ENCODE assay signal across 28 cellular contexts in the genomic region with DNA sequence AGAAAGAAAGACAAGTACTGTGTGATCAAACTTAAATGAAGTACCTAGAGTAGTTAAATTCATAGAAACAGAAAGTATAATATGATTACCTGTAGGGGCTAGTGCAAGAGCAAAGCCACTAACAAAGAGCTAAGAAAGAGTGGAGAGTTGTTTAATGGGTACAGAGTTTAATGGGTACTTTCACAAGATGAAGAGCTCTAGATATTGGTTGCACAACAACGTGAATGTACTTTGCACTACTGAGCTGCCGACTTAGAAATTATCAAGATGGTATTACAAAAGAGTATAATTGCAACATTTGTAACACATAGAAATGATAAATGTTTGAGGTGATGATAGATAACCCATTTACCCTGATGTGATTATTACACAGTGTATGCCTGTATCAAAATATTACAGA.
"Had no signal": no experiment of that assay in that cellular context is flagged by ENCODE, and none has a peak within 500 bp of the region (broad histone marks: within the 10 kb centered on the region; RNA-seq: fewer than 3 reads in every experiment).

No MANE protein-coding gene starts in this region.

- DNase-seq: activated CD4-positive, alpha-beta memory T cell treated with anti-CD3 and anti-CD28 coated beads, Interleukin-2, amount 10 ng/mL, durations not matched to agents 7 days and 5 days; activated CD4-positive, alpha-beta T cell treated with anti-CD3 and anti-CD28 coated beads for 1 hour; activated CD4-positive, alpha-beta T cell treated with anti-CD3 and anti-CD28 coated beads, Interleukin-2, amount 10 ng/mL, durations not matched to agents 7 days and 5 days; activated naive CD8-positive, alpha-beta T cell treated with anti-CD3 and anti-CD28 coated beads, Interleukin-2, amount 50 U/mL, for 24 hours; activated T-cell treated with anti-CD3 and anti-CD28 coated beads, Interleukin-2, amount 50 U/mL, for 48 hours; central memory CD4-positive, alpha-beta T cell; foreskin fibroblast; head of caudate nucleus; hypothalamus; immature natural killer cell; kidney; left colon; lower lobe of right lung; mesenchymal stem cell; natural killer cell; occipital lobe; psoas muscle; stimulated activated CD4-positive, alpha-beta T cell treated with anti-CD3 and anti-CD28 coated beads, Interleukin-15, amount 100 ng/mL, for 24 hours; stimulated activated CD4-positive, alpha-beta T cell treated with anti-CD3 and anti-CD28 coated beads, Interleukin-2, amount 100 ng/mL, for 24 hours; stimulated activated naive B cell treated with anti-CD40 and anti-IgM and Interleukin-4, amounts not matched to agents 10 μg/mL and 1 μg/mL and 100 μg/mL, for 72 hours; stomach; T-helper 9 cell; tibial artery had no signal

- H3K27me3 ChIP-seq: breast epithelium, neural progenitor cell, stomach, suprapubic skin, tibial artery had no signal

- H3K9me3 ChIP-seq: lower lobe of right lung, psoas muscle, right atrium auricular region, stomach, tibial artery had no signal

- H3K36me3 ChIP-seq: breast epithelium, lower lobe of right lung, neural progenitor cell, right atrium auricular region, stomach, suprapubic skin, tibial artery had no signal

- H3K4me1 ChIP-seq: breast epithelium, lower lobe of right lung, neural progenitor cell, parathyroid adenoma, psoas muscle, right atrium auricular region, stomach, suprapubic skin, tibial artery had no signal

- H3K4me3 ChIP-seq: breast epithelium, lower lobe of right lung, neural progenitor cell, psoas muscle, right atrium auricular region, stomach, suprapubic skin, tibial artery had no signal

- H3K9ac ChIP-seq: neural progenitor cell, parathyroid adenoma had no signal

- H3K27ac ChIP-seq: breast epithelium, lower lobe of right lung, neural progenitor cell, parathyroid adenoma, psoas muscle, right atrium auricular region, stomach, suprapubic skin, tibial artery had no signal
